23 cellular contexts compared by ENCODE assay signal in genomic region chr7:117123311-117123926, GRCh38.
DNase-seq lines count a peak whose midpoint lies in the region; ATAC-seq, FAIRE-seq and TF ChIP-seq lines count a peak whose summit lies in the region.
"Had no signal": no experiment of that assay in that cellular context is flagged by ENCODE, and none has a peak within 500 bp of the region (broad histone marks: within the 10 kb centered on the region; RNA-seq: fewer than 3 reads in every experiment).

No MANE protein-coding gene starts in this region.

- ATAC-seq in K562 (no peak), GM21390 (IDR thresholded peaks at IDR 0.05; ENCODE audit: unreplicated experiment) (no peak)
- ATAC-seq: heart left ventricle, T-cell had no signal

- no peak overlapping the region for H3K9ac ChIP-seq in K562 (ENCODE audit: insufficient read depth in 1 of 2, low read depth in 2 of 2, low read length in 2 of 2)
- H3K9ac ChIP-seq: KMS-11 had no signal

- POLR2A ChIA-PET in K562 (lab: Yijun Ruan, JAX): interaction anchor here (0.8 to 1.4 kb wide), 2 partner anchors 8 to 35 kb away, joined by 3 to 4 read pairs; no protein-coding TSS in a partner anchor

- TF ChIP-seq CTCF in K562 (IDR thresholded peaks at IDR 0.05 in 2 of 3, conservative IDR thresholded peaks at IDR 0.05 in 1 of 3; ENCODE audit: insufficient read depth in 2 of 3, low read depth in 1 of 3, low read length in 3 of 3) (no peak), mesothelial cell of epicardium (IDR thresholded peaks at IDR 0.05; ENCODE audit: unreplicated experiment) (no peak)

- DNase-seq in EH (ENCODE audit: low read depth) (peak; percentile 30), M059J (ENCODE audit: low read depth) (peak; percentile 33), K562 (ENCODE audit: extremely low read depth in 1 of 4, low spot score in 3 of 4) (no peak), mesothelial cell of epicardium (ENCODE audit: low spot score in 2 of 2, unreplicated experiment in 2 of 2) (no peak), posterior vena cava (ENCODE audit: low spot score) (no peak), GM12892 (ENCODE audit: insufficient read length) (no peak)
- DNase-seq: activated T-cell treated with anti-CD3 and anti-CD28 coated beads, Interleukin-2, amount 50 U/mL, for 24 hours; adrenal gland; DMS53; heart left ventricle; NCI-H2029 treated with DMSO at 0.1 percent for 48 hours; NCI-H345; PC-9; SIG-M5; stimulated activated CD8-positive, alpha-beta memory T cell treated with anti-CD3 and anti-CD28 coated beads, Interleukin-4, amount 100 ng/mL, for 48 hours; stomach; T-cell had no signal

- H3K36me3 Mint-ChIP-seq in mesothelial cell of epicardium: peaks cover 2% of the 10 kb centered on the region
- H3K36me3 Mint-ChIP-seq: T-cell, type B pancreatic cell had no signal

- no peaks in the 10 kb centered on the region for H3K27me3 ChIP-seq in K562 (ENCODE audit: control insufficient read depth in 2 of 2, insufficient read depth in 2 of 2, low read length in 2 of 2)
- H3K27me3 ChIP-seq: adrenal gland, heart left ventricle, neutrophil, stomach had no signal

- no peak for TF ChIP-seq POLR2A in K562 (conservative IDR thresholded peaks at IDR 0.05)
- no peak for TF ChIP-seq POLR2A in GM12892 (IDR thresholded peaks at IDR 0.05; ENCODE audit: low read depth, low read length)

- intact Hi-C loops in K562 (cut with micrococcal nuclease) (loop anchor here (10.0 kb wide), 2 partner anchors 529 to 949 kb away; no protein-coding TSS in a partner anchor), posterior vena cava (cut with DNase I) (loop anchor here in 1 of 2 donors (5.0 kb wide), 2 partner anchors 141 to 191 kb away; no protein-coding TSS in a partner anchor)

- no peaks in the 10 kb centered on the region for H3K27me3 Mint-ChIP-seq in mesothelial cell of epicardium (ENCODE audit: low read depth)
- H3K27me3 Mint-ChIP-seq: B cell, T-cell, type B pancreatic cell had no signal

- H3K27ac Mint-ChIP-seq in mesothelial cell of epicardium: peak overlapping the region; percentile 78
- H3K27ac Mint-ChIP-seq: activated T-cell treated with anti-CD3 and anti-CD28 coated beads, Interleukin-2, amount 50 U/mL, for 24 hours; B cell; T-cell; type B pancreatic cell had no signal

- FAIRE-seq in K562 (lab: Jason Lieb, UNC): no peak
- FAIRE-seq in GM12892 (lab: Jason Lieb, UNC): no peak
- FAIRE-seq: HTR-8/SVneo had no signal

- H3K36me3 ChIP-seq in K562 (ENCODE audit: control insufficient read depth, insufficient read depth, low read length): peaks cover 22% of the 10 kb centered on the region; the same call in 2 of the 3 replicates
- H3K36me3 ChIP-seq: adrenal gland, neutrophil had no signal

- H3K9me3 Mint-ChIP-seq in mesothelial cell of epicardium: no peaks in the 10 kb centered on the region
- H3K9me3 Mint-ChIP-seq: activated T-cell treated with anti-CD3 and anti-CD28 coated beads, Interleukin-2, amount 50 U/mL, for 24 hours; T-cell; type B pancreatic cell had no signal

- peaks cover 51% of the 10 kb centered on the region for H3K4me1 Mint-ChIP-seq in mesothelial cell of epicardium
- H3K4me1 Mint-ChIP-seq: B cell had no signal

- no peak for TF ChIP-seq EP300 in K562 (IDR thresholded peaks at IDR 0.05; ENCODE audit: low read length)

- no peaks in the 10 kb centered on the region for H3K9me3 ChIP-seq in K562 (replicated peaks; ENCODE audit: control insufficient read depth, insufficient read depth, low read depth, low read length)
- H3K9me3 ChIP-seq: adrenal gland, heart left ventricle, neutrophil, stomach had no signal

- no peaks in the 10 kb centered on the region; the same call in 2 of the 3 replicates for H3K79me2 ChIP-seq in K562 (ENCODE audit: control insufficient read depth, insufficient read depth, low read length)

- no peak overlapping the region for H3K4me2 ChIP-seq in K562 (ENCODE audit: insufficient read depth, low read length)
- H3K4me2 ChIP-seq: PC-9 had no signal

- H2AFZ ChIP-seq in K562 (ENCODE audit: low read depth, low read length): no peak overlapping the region
- H2AFZ ChIP-seq: PC-9 had no signal

- CTCF ChIA-PET in K562 (lab: Yijun Ruan, JAX; ENCODE audit: low intra/inter-chr PET ratio): interaction anchor here (6.9 kb wide), 1 partner anchor 138 kb away, joined by 143 read pairs; no protein-coding TSS in a partner anchor

- in situ Hi-C loops in K562 (cut with MboI): loop anchor here (5.0 kb wide), 1 partner anchor 196 kb away; no protein-coding TSS in a partner anchor

- H3K9me1 ChIP-seq in K562 (ENCODE audit: control insufficient read depth, insufficient read depth, low read length): no peaks in the 10 kb centered on the region

- no TSS peak for BruUV-seq in K562 (replicated peaks; lab: Mats Ljungman, UMichigan)

- no peak overlapping the region for H3K27ac ChIP-seq in K562 (ENCODE audit: extremely low read depth, low read depth, low read length)
- H3K27ac ChIP-seq: KMS-11, neutrophil, PC-9, stomach had no signal

- H3K4me1 ChIP-seq in K562 (replicated peaks in 1 of 2; ENCODE audit: control insufficient read depth in 2 of 2, insufficient read depth in 2 of 2, low read length in 2 of 2): peaks cover 0 to 15% of the 10 kb centered on the region in 2 experiments; a peak in 3 of 5 replicates

- H3K4me3 Mint-ChIP-seq in mesothelial cell of epicardium: no peak overlapping the region
- H3K4me3 Mint-ChIP-seq: activated T-cell treated with anti-CD3 and anti-CD28 coated beads, Interleukin-2, amount 50 U/mL, for 24 hours; B cell; T-cell; type B pancreatic cell had no signal

- 49% methylated on average over 2 of the region's 2 CpGs for WGBS in K562 (ENCODE audit: insufficient coverage, low coverage, missing lambda C conversion rate)

- no peak for TF ChIP-seq RAD21 in K562 (CRISPR knock-in tag; conservative IDR thresholded peaks at IDR 0.05 in 1 of 2, IDR thresholded peaks at IDR 0.05 in 1 of 2)

- no peak overlapping the region for H3K4me3 ChIP-seq in K562
- H3K4me3 ChIP-seq: adrenal gland, heart left ventricle, PC-9, stomach had no signal

- no peaks in the 10 kb centered on the region; the same call in 1 of the 2 replicates for H4K20me1 ChIP-seq in K562 (replicated peaks; ENCODE audit: control insufficient read depth, insufficient read depth, low read length)

TF ChIP-seq in K562, 482 proteins besides CTCF, POLR2A, EP300 and RAD21:
- TF ChIP-seq ZNF146 (CRISPR knock-in tag; IDR thresholded peaks at IDR 0.05; ENCODE audit: unreplicated experiment) (no peak), RFX1 (IDR thresholded peaks at IDR 0.05) (peak; percentile 77)

Comparison
In these comparisons a context has a peak if more than half of its experiments do, and no peak if none do; other contexts are left out.
1. DNase-seq: peak in EH (single experiment) and M059J (single experiment); none in K562 (0 of 4), mesothelial cell of epicardium (0 of 2), posterior vena cava (single experiment) and GM12892 (single experiment).